ENCODE assay signal across 8 cellular contexts in the genomic region with DNA sequence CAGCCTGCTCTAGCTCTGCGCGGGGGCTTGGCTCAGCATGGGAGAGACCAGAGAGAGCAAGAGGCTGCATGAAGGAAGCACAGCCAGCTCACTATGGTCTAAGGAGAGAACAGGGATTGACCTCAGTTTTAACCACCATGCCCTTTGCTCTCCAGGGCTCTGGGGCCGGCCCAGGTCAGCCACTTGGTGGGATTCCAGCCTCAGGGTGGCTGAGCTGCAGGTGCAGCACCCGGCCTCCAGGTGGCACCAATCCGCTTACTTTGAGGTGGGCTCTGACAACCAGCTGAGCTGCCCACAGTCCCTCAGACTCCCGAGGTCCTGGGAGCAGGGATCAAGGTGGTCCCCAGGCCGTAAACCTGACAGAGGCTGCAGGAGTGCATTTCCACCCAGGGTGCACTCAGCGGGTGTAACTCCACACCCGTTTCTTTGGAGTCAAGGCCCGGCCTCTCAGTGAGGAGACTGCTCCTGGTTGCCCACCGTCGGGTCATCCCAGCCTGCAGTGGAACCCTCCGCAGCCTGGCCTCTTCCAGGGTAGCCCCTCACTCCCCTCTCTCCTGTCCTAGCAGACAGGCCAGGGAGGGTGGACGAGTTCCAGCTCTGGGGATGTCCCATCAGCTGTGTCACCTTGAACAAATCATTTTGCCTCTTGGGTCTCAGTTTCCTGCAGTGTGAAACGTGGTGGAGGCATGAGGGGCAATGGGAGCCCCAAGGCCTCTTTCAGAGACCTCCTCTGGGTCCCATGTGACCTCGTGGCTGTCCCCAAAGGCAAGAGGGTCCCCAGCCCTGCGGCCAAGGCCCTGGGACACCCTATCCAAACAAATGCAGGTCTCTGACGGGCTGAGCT. TPM values are rescaled to one million over a fixed set of nuclear protein-coding genes. Genes with fewer than 3 reads are reported as not detected.
DNase-seq lines count a peak whose midpoint lies in the region; ATAC-seq, FAIRE-seq and TF ChIP-seq lines count a peak whose summit lies in the region.

No MANE protein-coding gene starts in this region.

- H3K18ac ChIP-seq in H9 (ENCODE audit: insufficient read length, low read depth, low read length): no peak overlapping the region

- no peak overlapping the region for H3T11ph ChIP-seq in H9 (ENCODE audit: low read length)

- no peak overlapping the region for H2AK5ac ChIP-seq in H9 (ENCODE audit: insufficient read length, low read length)

- no peak overlapping the region for H3K23ac ChIP-seq in H9 (ENCODE audit: insufficient read length, low read depth, low read length)

- no peaks in the 10 kb centered on the region for H3K36me3 Mint-ChIP-seq in CD4-positive, alpha-beta memory T cell
- H3K36me3 Mint-ChIP-seq in H9 (ENCODE audit: insufficient read depth in 1 of 3, low read depth in 3 of 3): no peaks in the 10 kb centered on the region; a peak in 1 of 7 replicates
- no peaks in the 10 kb centered on the region for H3K36me3 Mint-ChIP-seq in activated T-helper 2 cell treated with anti-CD3 and anti-CD28 coated beads, Interferon-gamma antibody, Interleukin-2, Interleukin-4, amounts not matched to agents 10 μg/mL and 5 μg/mL and 100 μg/mL, durations not matched to agents 14 hours and 24 hours and 36 hours (ENCODE audit: low read depth)

- H3K36me3 ChIP-seq in CD4-positive, alpha-beta memory T cell (ENCODE audit: insufficient read depth, low read length): no peaks in the 10 kb centered on the region
- no peaks in the 10 kb centered on the region for H3K36me3 ChIP-seq in Peyer's patch
- no peaks in the 10 kb centered on the region for H3K36me3 ChIP-seq in parathyroid adenoma (ENCODE audit: control insufficient read depth, insufficient read depth, low read length)
- no peaks in the 10 kb centered on the region for H3K36me3 ChIP-seq in uterus

- H4K20me1 ChIP-seq in H9 (ENCODE audit: control insufficient read depth, insufficient read depth, insufficient read length): no peaks in the 10 kb centered on the region

- H3K23me2 ChIP-seq in H9 (ENCODE audit: insufficient read length, low read depth, low read length, poor library complexity, severe bottlenecking): peaks cover 4% of the 10 kb centered on the region

- peaks cover 6% of the 10 kb centered on the region for H3K4me1 ChIP-seq in CD4-positive, alpha-beta memory T cell (ENCODE audit: insufficient read depth, low read length)
- H3K4me1 ChIP-seq in H9 (ENCODE audit: insufficient read depth, low read length): no peaks in the 10 kb centered on the region; the same call in 1 of the 2 replicates
- H3K4me1 ChIP-seq in Peyer's patch: peaks cover 0 to 16% (median 6%) of the 10 kb centered on the region in 4 donors
- no peaks in the 10 kb centered on the region for H3K4me1 ChIP-seq in parathyroid adenoma
- no peaks in the 10 kb centered on the region for H3K4me1 ChIP-seq in uterus

- intact Hi-C loops in CD4-positive, alpha-beta memory T cell (cut with micrococcal nuclease): loop anchor here (1.0 kb wide), 2 partner anchors 122 to 526 kb away; no protein-coding TSS in a partner anchor
- intact Hi-C loops in activated T-helper 2 cell treated with anti-CD3 and anti-CD28 coated beads, Interferon-gamma antibody, Interleukin-2, Interleukin-4, amounts not matched to agents 10 μg/mL and 5 μg/mL and 100 μg/mL, durations not matched to agents 14 hours and 24 hours and 36 hours (cut with micrococcal nuclease): loop anchor here (1.0 kb wide), 1 partner anchor 122 kb away; no protein-coding TSS in a partner anchor
- intact Hi-C loops in uterus (cut with DNase I; ENCODE audit: low total_unique reads): no loop called here

- no peak overlapping the region for H3K27ac Mint-ChIP-seq in CD4-positive, alpha-beta memory T cell
- H3K27ac Mint-ChIP-seq in H9: no peak overlapping the region
- no peak overlapping the region for H3K27ac Mint-ChIP-seq in activated T-helper 2 cell treated with anti-CD3 and anti-CD28 coated beads, Interferon-gamma antibody, Interleukin-2, Interleukin-4, amounts not matched to agents 10 μg/mL and 5 μg/mL and 100 μg/mL, durations not matched to agents 14 hours and 24 hours and 36 hours

- TF ChIP-seq POLR2A in Peyer's patch (IDR thresholded peaks at IDR 0.05): no peak
- TF ChIP-seq POLR2A in uterus (IDR thresholded peaks at IDR 0.05): no peak

- no peak overlapping the region for H4K91ac ChIP-seq in H9 (ENCODE audit: insufficient read length, low read depth, low read length)

- no peak overlapping the region for H4K5ac ChIP-seq in H9 (ENCODE audit: insufficient read length, low read depth, low read length)

- no peak overlapping the region for H2BK20ac ChIP-seq in H9 (ENCODE audit: low read depth, low read length, poor library complexity, severe bottlenecking)

- no peak overlapping the region for H3K14ac ChIP-seq in H9 (ENCODE audit: insufficient read depth, low read length)

- H3K9ac ChIP-seq in H9 (ENCODE audit: extremely low read depth, insufficient read length, low read length) (no peak overlapping the region), parathyroid adenoma (no peak overlapping the region)

- peaks cover 2 to 5% (median 3%) of the 10 kb centered on the region in 4 donors for H3K4me1 Mint-ChIP-seq in CD4-positive, alpha-beta memory T cell
- peaks cover 6 to 14% of the 10 kb centered on the region in 2 experiments for H3K4me1 Mint-ChIP-seq in H9
- H3K4me1 Mint-ChIP-seq in activated T-helper 2 cell treated with anti-CD3 and anti-CD28 coated beads, Interferon-gamma antibody, Interleukin-2, Interleukin-4, amounts not matched to agents 10 μg/mL and 5 μg/mL and 100 μg/mL, durations not matched to agents 14 hours and 24 hours and 36 hours (ENCODE audit: low read depth): no peaks in the 10 kb centered on the region

- no peak for FAIRE-seq in frontal cortex (lab: Jason Lieb, UNC)

- ATAC-seq in HG03196 (IDR thresholded peaks at IDR 0.05; ENCODE audit: unreplicated experiment): no peak

- peaks cover 14% of the 10 kb centered on the region for H3K27me3 ChIP-seq in CD4-positive, alpha-beta memory T cell (ENCODE audit: insufficient read depth, low read length)
- H3K27me3 ChIP-seq in H9 (ENCODE audit: insufficient read depth, low read length) (peaks cover 11% of the 10 kb centered on the region; the same call in 1 of the 2 replicates), Peyer's patch (peaks cover 0 to 8% of the 10 kb centered on the region in 2 donors), parathyroid adenoma (ENCODE audit: control insufficient read depth, insufficient read depth, low read length) (peaks cover 5% of the 10 kb centered on the region), uterus (no peaks in the 10 kb centered on the region)

- peak in 4 of 5 donors; percentile 35 to 51 (median 38) for DNase-seq in CD4-positive, alpha-beta memory T cell
- DNase-seq in H9 (peak; percentile 87), Peyer's patch (peak; percentile 54 to 84 (median 74)), frontal cortex (ENCODE audit: low spot score in 2 of 2) (peak; percentile 61 to 72), uterus (peak; percentile 30 to 49)
- peak; percentile 21 for DNase-seq in activated T-helper 2 cell treated with anti-CD3 and anti-CD28 coated beads, Interferon-gamma antibody, Interleukin-2, Interleukin-4, amounts not matched to agents 10 μg/mL and 5 μg/mL and 100 μg/mL, durations not matched to agents 14 hours and 24 hours and 36 hours (ENCODE audit: low spot score)

- H2AFZ ChIP-seq in H9 (ENCODE audit: low read length) (no peak overlapping the region), parathyroid adenoma (no peak overlapping the region)

- WGBS in H9 (ENCODE audit: extremely low coverage, insufficient read length, low lambda C conversion rate): no CpG with 5 or more reads among the region's 18 CpGs

- TF ChIP-seq CTCF in H9 (conservative IDR thresholded peaks at IDR 0.05): peak; percentile 92
- peak; percentile 36 to 84 (median 76) for TF ChIP-seq CTCF in Peyer's patch (IDR thresholded peaks at IDR 0.05)
- peak; percentile 73 for TF ChIP-seq CTCF in parathyroid adenoma (IDR thresholded peaks at IDR 0.05)
- peak; percentile 70 to 74 (median 73) for TF ChIP-seq CTCF in uterus (IDR thresholded peaks at IDR 0.05)

- no peak overlapping the region for H2BK120ac ChIP-seq in H9 (ENCODE audit: low read depth, low read length, poor library complexity, severe bottlenecking)

- H3K9me3 Mint-ChIP-seq in CD4-positive, alpha-beta memory T cell: no peaks in the 10 kb centered on the region
- H3K9me3 Mint-ChIP-seq in H9: no peaks in the 10 kb centered on the region; a peak in 2 of 5 replicates
- H3K9me3 Mint-ChIP-seq in activated T-helper 2 cell treated with anti-CD3 and anti-CD28 coated beads, Interferon-gamma antibody, Interleukin-2, Interleukin-4, amounts not matched to agents 10 μg/mL and 5 μg/mL and 100 μg/mL, durations not matched to agents 14 hours and 24 hours and 36 hours: no peaks in the 10 kb centered on the region

- H3K79me2 ChIP-seq in H9 (ENCODE audit: insufficient read depth, low read length) (no peaks in the 10 kb centered on the region), parathyroid adenoma (no peaks in the 10 kb centered on the region)

- H3K27ac ChIP-seq in CD4-positive, alpha-beta memory T cell (ENCODE audit: low read depth, low read length): no peak overlapping the region
- no peak overlapping the region for H3K27ac ChIP-seq in H9 (ENCODE audit: insufficient read length, low read depth, low read length)
- no peak overlapping the region for H3K27ac ChIP-seq in Peyer's patch
- no peak overlapping the region for H3K27ac ChIP-seq in parathyroid adenoma
- no peak overlapping the region for H3K27ac ChIP-seq in uterus

- H3K56ac ChIP-seq in H9 (ENCODE audit: insufficient read length, low read depth, low read length): no peak overlapping the region

- no peaks in the 10 kb centered on the region for H3K79me1 ChIP-seq in H9 (ENCODE audit: insufficient read depth, low read depth, low read length, poor library complexity, severe bottlenecking)

- no peak overlapping the region for H2BK15ac ChIP-seq in H9 (ENCODE audit: low read depth, low read length)

- H3K4me2 ChIP-seq in H9 (ENCODE audit: insufficient read depth, insufficient read length, low read length) (peak overlapping the region; percentile 65), parathyroid adenoma (ENCODE audit: low read length) (no peak overlapping the region)

- POLR2A ChIA-PET in CD4-positive, alpha-beta memory T cell (lab: Charles Lee; ENCODE audit: partially characterized antibody): interaction anchor here (1.5 kb wide), 1 partner anchor 33 kb away, joined by 4 read pairs; the partner anchor contains the start of gene PTPN7

- CTCF ChIA-PET in CD4-positive, alpha-beta memory T cell (lab: Charles Lee; ENCODE audit: partially characterized antibody): interaction anchor here (0.5 to 4.4 kb wide), 35 partner anchors 8 to 532 kb away, joined by 3 to 52 read pairs (median 5); partner anchors contain the start of gene UBE2T

- H2BK12ac ChIP-seq in H9 (ENCODE audit: insufficient read length, low read depth, low read length): no peak overlapping the region

- peaks cover 9 to 21% of the 10 kb centered on the region in 2 donors for H3K27me3 Mint-ChIP-seq in CD4-positive, alpha-beta memory T cell
- peaks cover 54% of the 10 kb centered on the region for H3K27me3 Mint-ChIP-seq in H9 (ENCODE audit: low read depth)
- peaks cover 37% of the 10 kb centered on the region for H3K27me3 Mint-ChIP-seq in activated T-helper 2 cell treated with anti-CD3 and anti-CD28 coated beads, Interferon-gamma antibody, Interleukin-2, Interleukin-4, amounts not matched to agents 10 μg/mL and 5 μg/mL and 100 μg/mL, durations not matched to agents 14 hours and 24 hours and 36 hours (ENCODE audit: low read depth)

- no peak overlapping the region for H4K8ac ChIP-seq in H9 (replicated peaks; ENCODE audit: insufficient read length, low read depth, low read length)

- H3K4me3 ChIP-seq in CD4-positive, alpha-beta memory T cell (ENCODE audit: low read length in 2 of 2): no peak overlapping the region
- H3K4me3 ChIP-seq in Peyer's patch: peak overlapping the region in 2 of 4 donors; percentile 27 to 42
- H3K4me3 ChIP-seq in parathyroid adenoma (ENCODE audit: low read depth, low read length): no peak overlapping the region
- no peak overlapping the region for H3K4me3 ChIP-seq in uterus

- no peak overlapping the region for H3K4me3 Mint-ChIP-seq in CD4-positive, alpha-beta memory T cell
- H3K4me3 Mint-ChIP-seq in H9: peak overlapping the region; percentile 61 to 82
- H3K4me3 Mint-ChIP-seq in activated T-helper 2 cell treated with anti-CD3 and anti-CD28 coated beads, Interferon-gamma antibody, Interleukin-2, Interleukin-4, amounts not matched to agents 10 μg/mL and 5 μg/mL and 100 μg/mL, durations not matched to agents 14 hours and 24 hours and 36 hours (ENCODE audit: low read depth): no peak overlapping the region

- no peak overlapping the region for H3K4ac ChIP-seq in H9 (ENCODE audit: low read depth, low read length)

- no peaks in the 10 kb centered on the region for H3K9me3 ChIP-seq in CD4-positive, alpha-beta memory T cell (ENCODE audit: control insufficient read depth in 1 of 2, low read length in 2 of 2)
- H3K9me3 ChIP-seq in H9 (ENCODE audit: control insufficient read depth, low read depth, low read length): no peaks in the 10 kb centered on the region
- no peaks in the 10 kb centered on the region for H3K9me3 ChIP-seq in Peyer's patch
- H3K9me3 ChIP-seq in parathyroid adenoma (ENCODE audit: control insufficient read depth, low read length): no peaks in the 10 kb centered on the region
- H3K9me3 ChIP-seq in uterus: no peaks in the 10 kb centered on the region

- H2BK5ac ChIP-seq in H9 (ENCODE audit: insufficient read length, low read length): no peak overlapping the region

RNA-seq across cellular contexts. Expression of gene LGR6, which starts 0.6 kb away (rescaled TPM):
- under 1 TPM in 1 of 2 experiments, not detected in 1; 0.17 TPM for total RNA-seq in CD4-positive, alpha-beta memory T cell
- under 1 TPM; 0.16 to 0.33 TPM for polyA plus RNA-seq in CD4-positive, alpha-beta memory T cell
- total RNA-seq in H9 (2021) (0.66 and 1.0 TPM in 2 replicates), Peyer's patch (1 to 10 TPM in 3 of 4 donors, under 1 TPM in 1; 0.53 to 3.3 (median 2.3) TPM), frontal cortex (0.41 TPM), uterus (1 to 10 TPM in 3 of 4 donors, not detected in 1; 3.5 to 7.2 (median 4.0) TPM)
- not detected in 2 replicates for total RNA-seq in activated T-helper 2 cell treated with anti-CD3 and anti-CD28 coated beads, Interferon-gamma antibody, Interleukin-2, Interleukin-4, amounts not matched to agents 10 μg/mL and 5 μg/mL and 100 μg/mL, durations not matched to agents 14 hours and 24 hours and 36 hours

RNA-seq across cellular contexts. Expression of gene PTPN7, which starts 32.6 kb away (rescaled TPM):
- 10 to 100 TPM; 67.6 to 68.4 TPM for total RNA-seq in CD4-positive, alpha-beta memory T cell
- 10 to 100 TPM; 50.5 to 84.1 TPM for polyA plus RNA-seq in CD4-positive, alpha-beta memory T cell
- total RNA-seq in H9 (2021) (0.22 and 0.72 TPM in 2 replicates), Peyer's patch (10 to 100 TPM in 2 of 4 donors, 1 to 10 TPM in 2; 4.7 to 48.7 (median 7.6) TPM), frontal cortex (not detected), uterus (1 to 10 TPM in 2 of 4 donors, under 1 TPM in 1, not detected in 1; 0.79 to 8.5 (median 1.8) TPM)
- total RNA-seq in activated T-helper 2 cell treated with anti-CD3 and anti-CD28 coated beads, Interferon-gamma antibody, Interleukin-2, Interleukin-4, amounts not matched to agents 10 μg/mL and 5 μg/mL and 100 μg/mL, durations not matched to agents 14 hours and 24 hours and 36 hours: 388 and 398 TPM in 2 replicates

RNA-seq across cellular contexts. Expression of gene ARL8A, which starts 48.5 kb away (rescaled TPM):
- total RNA-seq in CD4-positive, alpha-beta memory T cell: 10 to 100 TPM; 48.1 to 55.0 TPM
- polyA plus RNA-seq in CD4-positive, alpha-beta memory T cell: 10 to 100 TPM in 1 of 2 donors, 1 to 10 TPM in 1; 7.1 to 10.8 TPM
- total RNA-seq in H9 (2021) (58.6 and 67.2 TPM in 2 replicates), Peyer's patch (10 to 100 TPM; 25.7 to 37.1 (median 36.0) TPM), frontal cortex (99.1 TPM), uterus (10 to 100 TPM in 3 of 4 donors, 1 to 10 TPM in 1; 4.6 to 86.2 (median 18.7) TPM)
- 57.9 and 64.7 TPM in 2 replicates for total RNA-seq in activated T-helper 2 cell treated with anti-CD3 and anti-CD28 coated beads, Interferon-gamma antibody, Interleukin-2, Interleukin-4, amounts not matched to agents 10 μg/mL and 5 μg/mL and 100 μg/mL, durations not matched to agents 14 hours and 24 hours and 36 hours

Comparison
In these comparisons a context has a peak if more than half of its experiments do, and no peak if none do; other contexts are left out.
1. DNase-seq: peak in every context shown above with its lines; median percentile 87 in H9; 74 in Peyer's patch; 66 in frontal cortex; 40 in uterus; 38 in CD4-positive, alpha-beta memory T cell; 21 in activated T-helper 2 cell treated with anti-CD3 and anti-CD28 coated beads, Interferon-gamma antibody, Interleukin-2, Interleukin-4, amounts not matched to agents 10 μg/mL and 5 μg/mL and 100 μg/mL, durations not matched to agents 14 hours and 24 hours and 36 hours.
2. H3K4me3 Mint-ChIP-seq: peak in H9 (2 of 2); none in CD4-positive, alpha-beta memory T cell (0 of 8) and activated T-helper 2 cell treated with anti-CD3 and anti-CD28 coated beads, Interferon-gamma antibody, Interleukin-2, Interleukin-4, amounts not matched to agents 10 μg/mL and 5 μg/mL and 100 μg/mL, durations not matched to agents 14 hours and 24 hours and 36 hours (single experiment).
3. Peak in every context shown above with its lines, with median percentiles within 50 percentile points of each other: CTCF ChIP-seq.